In the genomic region with DNA sequence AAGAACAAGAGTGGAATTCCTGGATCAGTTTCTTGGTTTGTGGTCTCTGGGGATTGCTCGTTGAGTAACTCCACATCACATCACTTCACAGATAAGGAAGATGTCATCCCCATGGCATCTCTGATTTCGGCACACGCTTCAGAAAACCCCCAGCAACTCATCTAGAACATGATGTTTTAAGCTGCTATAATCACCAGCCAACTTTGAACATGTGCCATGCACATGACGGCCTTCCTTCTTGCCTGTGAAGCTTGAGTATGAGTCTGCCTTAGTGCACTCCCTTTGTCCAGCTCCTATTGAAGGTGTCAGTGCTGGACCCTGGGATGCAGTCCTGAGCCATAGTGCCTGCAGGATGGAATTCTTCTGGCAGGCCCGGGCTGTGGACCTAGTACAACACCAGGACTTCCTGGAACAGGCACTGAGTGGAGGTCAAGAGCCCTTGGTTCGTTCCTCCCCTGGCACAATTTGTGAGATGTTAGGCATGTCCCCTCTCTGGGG, we compare ENCODE assay signal across 10 cellular contexts.
A peak's percentile ranks its signal among the peaks of the same experiment; 100 is the strongest.
DNase-seq lines count a peak whose midpoint lies in the region; ATAC-seq and TF ChIP-seq lines count a peak whose summit lies in the region.
"Had no signal": no experiment of that assay in that cellular context is flagged by ENCODE, and none has a peak within 500 bp of the region (broad histone marks: within the 10 kb centered on the region; RNA-seq: fewer than 3 reads in every experiment).

No MANE protein-coding gene starts in this region.

- H3K4me3 ChIP-seq in AG10803 (ENCODE audit: low read length) (no peak overlapping the region), lower lobe of right lung (no peak overlapping the region)
- H3K4me3 ChIP-seq in CD8-positive, alpha-beta T cell (ENCODE audit: low read depth, low read length) = no peak overlapping the region

- H3K36me3 Mint-ChIP-seq in HFFc6 (ENCODE audit: low read depth) (peaks cover 3% of the 10 kb centered on the region), natural killer cell (no peaks in the 10 kb centered on the region)
- no peaks in the 10 kb centered on the region for H3K36me3 Mint-ChIP-seq in CD8-positive, alpha-beta T cell

- TF ChIP-seq CTCF in AG10803 (conservative IDR thresholded peaks at IDR 0.05; ENCODE audit: low read length) = no peak
- no peak for TF ChIP-seq CTCF in HFFc6 (IDR thresholded peaks at IDR 0.05)
- no peak for TF ChIP-seq CTCF in lower lobe of right lung (IDR thresholded peaks at IDR 0.05)
- no peak for TF ChIP-seq CTCF in natural killer cell (IDR thresholded peaks at IDR 0.05)
- no peak for TF ChIP-seq CTCF in CD8-positive, alpha-beta T cell (IDR thresholded peaks at IDR 0.05)

- H3K9me3 Mint-ChIP-seq in HFFc6 = no peaks in the 10 kb centered on the region
- H3K9me3 Mint-ChIP-seq in natural killer cell = no peaks in the 10 kb centered on the region
- H3K9me3 Mint-ChIP-seq in CD8-positive, alpha-beta T cell = no peaks in the 10 kb centered on the region

- H3K27me3 Mint-ChIP-seq in HFFc6 (ENCODE audit: insufficient read depth) (no peaks in the 10 kb centered on the region; the same call in 1 of the 2 replicates), natural killer cell (ENCODE audit: low read depth in 2 of 2) (no peaks in the 10 kb centered on the region)
- H3K27me3 Mint-ChIP-seq in CD8-positive, alpha-beta T cell (ENCODE audit: low read depth) = no peaks in the 10 kb centered on the region

- H3K27ac Mint-ChIP-seq in HFFc6 (peak overlapping the region; percentile 57), natural killer cell (no peak overlapping the region)
- no peak overlapping the region for H3K27ac Mint-ChIP-seq in CD8-positive, alpha-beta T cell

- CTCF ChIA-PET in CD8-positive, alpha-beta T cell (lab: Charles Lee) = no interaction called here

- H3K9me3 ChIP-seq in lower lobe of right lung = no peaks in the 10 kb centered on the region
- no peaks in the 10 kb centered on the region for H3K9me3 ChIP-seq in CD8-positive, alpha-beta T cell (ENCODE audit: low read length)

- ATAC-seq in lower lobe of right lung (peak; percentile 60 to 78), HG03520 (IDR thresholded peaks at IDR 0.05; ENCODE audit: unreplicated experiment) (no peak), GM19035 (IDR thresholded peaks at IDR 0.05; ENCODE audit: unreplicated experiment) (no peak), natural killer cell (no peak)
- no peak for ATAC-seq in CD8-positive, alpha-beta T cell

- H3K4me3 Mint-ChIP-seq in HFFc6 = peak overlapping the region; percentile 19; the same call in 1 of the 2 replicates
- no peak overlapping the region for H3K4me3 Mint-ChIP-seq in natural killer cell
- no peak overlapping the region for H3K4me3 Mint-ChIP-seq in CD8-positive, alpha-beta T cell

- no peaks in the 10 kb centered on the region for H3K36me3 ChIP-seq in lower lobe of right lung
- no peaks in the 10 kb centered on the region for H3K36me3 ChIP-seq in CD8-positive, alpha-beta T cell (ENCODE audit: insufficient read depth, low read length)

- peaks cover 31% of the 10 kb centered on the region for H3K4me1 Mint-ChIP-seq in HFFc6 (ENCODE audit: low read depth)
- H3K4me1 Mint-ChIP-seq in natural killer cell = peaks cover 0 to 8% of the 10 kb centered on the region in 2 donors
- peaks cover 8% of the 10 kb centered on the region for H3K4me1 Mint-ChIP-seq in CD8-positive, alpha-beta T cell (ENCODE audit: low read depth)

- H3K4me1 ChIP-seq in lower lobe of right lung = no peaks in the 10 kb centered on the region
- no peaks in the 10 kb centered on the region for H3K4me1 ChIP-seq in CD8-positive, alpha-beta T cell (ENCODE audit: insufficient read depth, low read length)

- DNase-seq in AG10803 (ENCODE audit: low read depth) = peak; percentile 99
- peak; percentile 75 for DNase-seq in HFFc6
- peak; percentile 100 for DNase-seq in amniotic epithelial cell (ENCODE audit: low read depth)
- peak; percentile 49 for DNase-seq in lower lobe of right lung
- DNase-seq in natural killer cell = no peak
- DNase-seq in CD8-positive, alpha-beta T cell = no peak
- DNase-seq: activated CD8-positive, alpha-beta memory T cell treated with anti-CD3 and anti-CD28 coated beads, Interleukin-2, amount 50 U/mL, for 4 hours; left cardiac atrium had no signal

- POLR2A ChIA-PET in CD8-positive, alpha-beta T cell (lab: Charles Lee) = interaction anchor here (1.4 kb wide), 1 partner anchor 27 kb away, joined by 4 read pairs; no protein-coding TSS in a partner anchor

- H3K27ac ChIP-seq in lower lobe of right lung = no peak overlapping the region
- no peak overlapping the region for H3K27ac ChIP-seq in CD8-positive, alpha-beta T cell (ENCODE audit: low read depth, low read length)

- intact Hi-C loops in lower lobe of right lung (cut with DNase I) (no loop called here), natural killer cell (cut with micrococcal nuclease) (no loop called here)
- intact Hi-C loops in CD8-positive, alpha-beta T cell (cut with DNase I, micrococcal nuclease) = no loop called here

- no peaks in the 10 kb centered on the region for H3K27me3 ChIP-seq in lower lobe of right lung (ENCODE audit: low read depth)
- no peaks in the 10 kb centered on the region for H3K27me3 ChIP-seq in CD8-positive, alpha-beta T cell (ENCODE audit: insufficient read depth, low read length)

Comparison
In these comparisons a context has a peak if more than half of its experiments do, and no peak if none do; other contexts are left out.
1. DNase-seq: peak in AG10803 (single experiment), HFFc6 (single experiment), amniotic epithelial cell (single experiment) and lower lobe of right lung (single experiment); none in natural killer cell (single experiment) and CD8-positive, alpha-beta T cell (0 of 7).
2. ATAC-seq: peak in lower lobe of right lung (2 of 2); none in HG03520 (single experiment), GM19035 (single experiment), natural killer cell (0 of 3) and CD8-positive, alpha-beta T cell (single experiment).